1 cellular context compared by ENCODE assay signal in genomic region chr3:111928613-111929012, GRCh38.
TF ChIP-seq lines count a peak whose summit lies in the region.

No MANE protein-coding gene starts in this region.

TF ChIP-seq in HCT116, 20 proteins besides CTCF, POLR2A, EP300 and RAD21 (continued from another document):
- TF ChIP-seq REST (IDR thresholded peaks at IDR 0.05; ENCODE audit: low read depth) = no peak
- no peak for TF ChIP-seq FOSL1 (IDR thresholded peaks at IDR 0.05; ENCODE audit: low read depth)
- no peak for TF ChIP-seq ATF3 (IDR thresholded peaks at IDR 0.05)
- no peak for TF ChIP-seq EZH2phosphoT487 (IDR thresholded peaks at IDR 0.05; ENCODE audit: borderline replicate concordance)
- no peak for TF ChIP-seq MAX (IDR thresholded peaks at IDR 0.05)
- no peak for TF ChIP-seq EGR1 (IDR thresholded peaks at IDR 0.05; ENCODE audit: low read depth)
- no peak for TF ChIP-seq ZFX (IDR thresholded peaks at IDR 0.05)
- no peak for TF ChIP-seq JUND (IDR thresholded peaks at IDR 0.05)
- TF ChIP-seq ELF1 (IDR thresholded peaks at IDR 0.05; ENCODE audit: borderline replicate concordance, low read depth) = no peak
- no peak for TF ChIP-seq CEBPB (IDR thresholded peaks at IDR 0.05; ENCODE audit: low read depth)
TF ChIP-seq in HCT116: peak in this region for 0.
